8 cellular contexts compared by ENCODE assay signal in genomic region chr9:109401169-109401989, GRCh38.
DNase-seq lines count a peak whose midpoint lies in the region; ATAC-seq and TF ChIP-seq lines count a peak whose summit lies in the region.

No MANE protein-coding gene starts in this region.

- H3K9ac ChIP-seq in MM.1S (ENCODE audit: low read length) = no peak overlapping the region

- H3F3A ChIP-seq in MM.1S (ENCODE audit: insufficient read depth, low read length) = no peaks in the 10 kb centered on the region; the same call in 1 of the 2 replicates

- no peaks in the 10 kb centered on the region for H3K79me2 ChIP-seq in MM.1S (ENCODE audit: low read length)

- WGBS in gastroesophageal sphincter (ENCODE audit: low coverage in 1 of 2), 2 donors = 64 to 65% methylated on average over 12 to 13 of the region's 13 CpGs
- WGBS in prostate gland = 61% methylated on average over 13 of the region's 13 CpGs

- H3K9me2 ChIP-seq in MM.1S (replicated peaks; ENCODE audit: insufficient read depth, low read length) = no peaks in the 10 kb centered on the region

- H3K27ac ChIP-seq in MM.1S (ENCODE audit: low read length) (no peak overlapping the region), gastroesophageal sphincter (no peak overlapping the region), prostate gland (no peak overlapping the region)

- TF ChIP-seq EP300 in gastroesophageal sphincter (IDR thresholded peaks at IDR 0.05) = no peak

- H3K4me1 ChIP-seq in MM.1S (ENCODE audit: low read length) (peaks cover 28% of the 10 kb centered on the region), gastroesophageal sphincter (no peaks in the 10 kb centered on the region), prostate gland (replicated peaks) (no peaks in the 10 kb centered on the region)

- peak; percentile 96 for TF ChIP-seq CTCF in MM.1S (IDR thresholded peaks at IDR 0.05; ENCODE audit: low read length)
- TF ChIP-seq CTCF in gastroesophageal sphincter (IDR thresholded peaks at IDR 0.05) = peak in 3 of 4 experiments; percentile 16 to 47 (median 32)
- TF ChIP-seq CTCF in prostate gland (IDR thresholded peaks at IDR 0.05) = peak in 3 of 4 experiments; percentile 62 to 66 (median 62)

- H3K9me3 ChIP-seq in MM.1S (replicated peaks; ENCODE audit: insufficient read depth, low read length) = no peaks in the 10 kb centered on the region
- H3K9me3 ChIP-seq in gastroesophageal sphincter = no peaks in the 10 kb centered on the region
- H3K9me3 ChIP-seq in prostate gland = no peaks in the 10 kb centered on the region

- H3K4me3 ChIP-seq in MM.1S (ENCODE audit: low read length) (no peak overlapping the region), gastroesophageal sphincter (no peak overlapping the region), prostate gland (no peak overlapping the region)

- H2AFZ ChIP-seq in MM.1S (ENCODE audit: low read length) = no peak overlapping the region

- ATAC-seq in GM21515 (IDR thresholded peaks at IDR 0.05; ENCODE audit: unreplicated experiment) = peak; percentile 32
- ATAC-seq in gastroesophageal sphincter = no peak

- no peaks in the 10 kb centered on the region for H4K20me1 ChIP-seq in MM.1S (ENCODE audit: insufficient read depth, low read length)

- DNase-seq in NCI-H2107 (lab: John Stamatoyannopoulos, UW) = peak; percentile 65
- DNase-seq in NCI-H2107 treated with DMSO at 0.1 percent for 48 hours (lab: John Stamatoyannopoulos, UW; ENCODE audit: unreplicated experiment) = no peak
- DNase-seq in MM.1S = peak; percentile 86
- DNase-seq in UCSD-AML1 (lab: John Stamatoyannopoulos, UW; ENCODE audit: unreplicated experiment) = peak; percentile 19
- peak; percentile 51 for DNase-seq in prostate gland (ENCODE audit: low spot score)
- no peak for DNase-seq in ureter (ENCODE audit: low spot score)

- H3K36me3 ChIP-seq in MM.1S (replicated peaks; ENCODE audit: insufficient read depth, low read length) = no peaks in the 10 kb centered on the region
- peaks cover 0 to 7% of the 10 kb centered on the region in 2 donors for H3K36me3 ChIP-seq in gastroesophageal sphincter
- no peaks in the 10 kb centered on the region for H3K36me3 ChIP-seq in prostate gland

- H3K4me2 ChIP-seq in MM.1S (ENCODE audit: low read depth, low read length) = peak overlapping the region; percentile 21; the same call in 1 of the 2 replicates

- intact Hi-C loops in prostate gland (cut with DNase I) = no loop called here

- H3K27me3 ChIP-seq in MM.1S (replicated peaks; ENCODE audit: insufficient read depth, low read length) (no peaks in the 10 kb centered on the region), gastroesophageal sphincter (no peaks in the 10 kb centered on the region), prostate gland (replicated peaks; ENCODE audit: insufficient read depth) (no peaks in the 10 kb centered on the region)

- TF ChIP-seq POLR2A in gastroesophageal sphincter (IDR thresholded peaks at IDR 0.05) (no peak), prostate gland (IDR thresholded peaks at IDR 0.05) (no peak)

Comparison
In these comparisons a context has a peak if more than half of its experiments do, and no peak if none do; other contexts are left out.
1. DNase-seq: peak in NCI-H2107 (single experiment), MM.1S (single experiment), UCSD-AML1 (single experiment) and prostate gland (single experiment); none in NCI-H2107 treated with DMSO at 0.1 percent for 48 hours (single experiment) and ureter (single experiment).
2. CTCF ChIP-seq: peak in every context shown above with its lines; median percentile 96 in MM.1S; 62 in prostate gland; 32 in gastroesophageal sphincter.